ENCODE assay signal across 9 cellular contexts in the genomic region with DNA sequence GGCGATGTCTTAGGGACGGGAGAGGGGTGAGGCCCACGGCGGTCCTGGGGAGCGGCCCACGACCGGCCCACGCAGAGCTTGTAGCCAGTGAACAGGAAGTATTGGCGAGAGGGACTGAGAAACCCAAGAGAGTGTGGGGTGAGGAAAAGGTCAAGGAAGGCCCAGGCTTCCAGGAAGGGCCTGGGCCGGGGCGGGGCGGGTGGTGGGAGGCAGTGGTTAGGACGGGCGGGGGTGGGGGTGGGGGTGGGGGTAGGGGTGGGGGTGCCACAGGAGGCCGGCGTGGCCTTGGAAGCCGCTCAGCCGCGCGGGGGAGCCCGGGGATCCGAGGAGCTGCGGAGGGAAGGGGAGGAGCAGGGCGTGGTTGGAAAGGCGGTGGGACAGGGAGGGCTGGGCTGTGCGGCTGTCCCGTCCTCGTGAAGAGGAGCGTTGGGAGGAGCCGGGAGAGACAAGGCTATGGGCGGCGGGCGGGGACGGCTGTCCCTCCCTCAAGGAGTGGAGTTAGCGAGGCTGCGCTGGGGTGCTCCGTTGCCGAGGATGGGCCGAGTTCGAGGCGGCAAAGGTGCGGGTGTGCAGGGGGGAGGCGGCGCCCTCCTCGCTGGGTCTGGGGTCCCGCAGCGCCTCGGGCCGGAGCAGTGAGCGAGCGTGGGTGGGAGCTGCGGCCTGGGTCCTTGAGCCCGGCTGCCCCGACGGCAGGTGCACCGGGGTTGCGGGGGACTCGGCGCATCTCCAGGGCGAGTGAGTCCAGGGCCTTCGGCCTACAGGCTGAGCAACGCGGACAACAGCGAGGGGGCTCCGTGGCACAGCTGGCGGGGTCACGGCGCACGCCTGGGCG.
DNase-seq lines count a peak whose midpoint lies in the region; ATAC-seq and TF ChIP-seq lines count a peak whose summit lies in the region.
"Had no signal": no experiment of that assay in that cellular context is flagged by ENCODE, and none has a peak within 500 bp of the region (broad histone marks: within the 10 kb centered on the region; RNA-seq: fewer than 3 reads in every experiment).

No MANE protein-coding gene starts in this region.

- peak in 1 of 4 donors; percentile 22 for TF ChIP-seq POLR2A in upper lobe of left lung (IDR thresholded peaks at IDR 0.05)

- H3K36me3 ChIP-seq in upper lobe of left lung: no peaks in the 10 kb centered on the region

- peaks cover 33% of the 10 kb centered on the region for H3K27me3 Mint-ChIP-seq in activated T-cell treated with anti-CD3 and anti-CD28 coated beads, Interleukin-2, amount 50 U/mL, for 72 hours (ENCODE audit: low read depth)
- peaks cover 28% of the 10 kb centered on the region for H3K27me3 Mint-ChIP-seq in activated CD8-positive, alpha-beta T cell treated with anti-CD3 and anti-CD28 coated beads for 36 hours

- H3K4me1 Mint-ChIP-seq in activated T-cell treated with anti-CD3 and anti-CD28 coated beads, Interleukin-2, amount 50 U/mL, for 72 hours (ENCODE audit: low read depth): peaks cover 4% of the 10 kb centered on the region
- H3K4me1 Mint-ChIP-seq in activated CD8-positive, alpha-beta T cell treated with anti-CD3 and anti-CD28 coated beads for 36 hours (ENCODE audit: low read depth): peaks cover 2% of the 10 kb centered on the region

- H3K9me3 Mint-ChIP-seq in activated T-cell treated with anti-CD3 and anti-CD28 coated beads, Interleukin-2, amount 50 U/mL, for 72 hours: no peaks in the 10 kb centered on the region
- peaks cover 1% of the 10 kb centered on the region for H3K9me3 Mint-ChIP-seq in activated CD8-positive, alpha-beta T cell treated with anti-CD3 and anti-CD28 coated beads for 36 hours

- peak overlapping the region; percentile 24 to 64 (median 56) for H3K27ac ChIP-seq in upper lobe of left lung

- WGBS in upper lobe of left lung, 2 donors: 8 to 22% methylated on average over 31 to 49 of the region's 70 CpGs

- CTCF ChIA-PET in activated CD8-positive, alpha-beta T cell treated with anti-CD3 and anti-CD28 coated beads for 36 hours (lab: Charles Lee): no interaction called here

- H3K36me3 Mint-ChIP-seq in activated T-cell treated with anti-CD3 and anti-CD28 coated beads, Interleukin-2, amount 50 U/mL, for 72 hours (ENCODE audit: insufficient read depth in 2 of 2): peaks cover 3 to 4% of the 10 kb centered on the region in 2 donors
- no peaks in the 10 kb centered on the region for H3K36me3 Mint-ChIP-seq in activated CD8-positive, alpha-beta T cell treated with anti-CD3 and anti-CD28 coated beads for 36 hours (ENCODE audit: low read depth)
- H3K36me3 Mint-ChIP-seq: CD4-positive, CD25-positive, alpha-beta regulatory T cell had no signal

- no peak overlapping the region for H3K27ac Mint-ChIP-seq in activated T-cell treated with anti-CD3 and anti-CD28 coated beads, Interleukin-2, amount 50 U/mL, for 72 hours
- H3K27ac Mint-ChIP-seq in activated CD8-positive, alpha-beta T cell treated with anti-CD3 and anti-CD28 coated beads for 36 hours: no peak overlapping the region
- H3K27ac Mint-ChIP-seq: CD4-positive, CD25-positive, alpha-beta regulatory T cell had no signal

- TF ChIP-seq CTCF in upper lobe of left lung (IDR thresholded peaks at IDR 0.05): no peak
- TF ChIP-seq CTCF in activated CD8-positive, alpha-beta T cell treated with anti-CD3 and anti-CD28 coated beads for 36 hours (IDR thresholded peaks at IDR 0.05): no peak

- no peaks in the 10 kb centered on the region for H3K27me3 ChIP-seq in upper lobe of left lung

- DNase-seq in activated T-cell treated with anti-CD3 and anti-CD28 coated beads, Interleukin-2, amount 50 U/mL, for 72 hours: no peak
- DNase-seq in activated T-cell treated with anti-CD3 and anti-CD28 coated beads, Interleukin-2, amount 50 U/mL, for 1 hour: no peak
- peak; percentile 35 for DNase-seq in cerebellum (ENCODE audit: low spot score)
- DNase-seq in medulla oblongata (ENCODE audit: extremely low spot score): peak; percentile 18
- DNase-seq in upper lobe of left lung: peak; percentile 67 to 92
- DNase-seq in activated CD8-positive, alpha-beta T cell treated with anti-CD3 and anti-CD28 coated beads for 36 hours: no peak
- DNase-seq in OCI-M2 (lab: John Stamatoyannopoulos, UW; ENCODE audit: unreplicated experiment): no peak
- DNase-seq: CD4-positive, CD25-positive, alpha-beta regulatory T cell had no signal

- ATAC-seq in activated T-cell treated with anti-CD3 and anti-CD28 coated beads, Interleukin-2, amount 50 U/mL, for 72 hours (replicated peaks in 1 of 2): no peak
- ATAC-seq in upper lobe of left lung (ENCODE audit: low FRiP score in 2 of 2) (peak; percentile 84 to 97), GM21717 (IDR thresholded peaks at IDR 0.05; ENCODE audit: unreplicated experiment) (no peak)
- no peak for ATAC-seq in activated CD8-positive, alpha-beta T cell treated with anti-CD3 and anti-CD28 coated beads for 36 hours

- H3K4me1 ChIP-seq in upper lobe of left lung: peaks cover 0 to 13% (median 5%) of the 10 kb centered on the region in 4 donors

- POLR2A ChIA-PET in activated CD8-positive, alpha-beta T cell treated with anti-CD3 and anti-CD28 coated beads for 36 hours (lab: Charles Lee): no interaction called here

- TF ChIP-seq EP300 in upper lobe of left lung (IDR thresholded peaks at IDR 0.05): no peak

- peak overlapping the region; percentile 69 to 76 for H3K4me3 Mint-ChIP-seq in activated T-cell treated with anti-CD3 and anti-CD28 coated beads, Interleukin-2, amount 50 U/mL, for 72 hours
- no peak overlapping the region for H3K4me3 Mint-ChIP-seq in activated CD8-positive, alpha-beta T cell treated with anti-CD3 and anti-CD28 coated beads for 36 hours

- H3K9me3 ChIP-seq in upper lobe of left lung: no peaks in the 10 kb centered on the region

- intact Hi-C loops in activated CD8-positive, alpha-beta T cell treated with anti-CD3 and anti-CD28 coated beads for 36 hours (cut with micrococcal nuclease): no loop called here

- H3K4me3 ChIP-seq in upper lobe of left lung: peak overlapping the region; percentile 24 to 61 (median 47)

Comparison
In these comparisons a context has a peak if more than half of its experiments do, and no peak if none do; other contexts are left out.
1. ATAC-seq: peak in upper lobe of left lung (2 of 2); none in activated T-cell treated with anti-CD3 and anti-CD28 coated beads, Interleukin-2, amount 50 U/mL, for 72 hours (0 of 2), activated CD8-positive, alpha-beta T cell treated with anti-CD3 and anti-CD28 coated beads for 36 hours (single experiment) and GM21717 (single experiment).
2. DNase-seq: peak in cerebellum (single experiment), medulla oblongata (single experiment) and upper lobe of left lung (2 of 2); none in activated T-cell treated with anti-CD3 and anti-CD28 coated beads, Interleukin-2, amount 50 U/mL, for 72 hours (0 of 2), activated T-cell treated with anti-CD3 and anti-CD28 coated beads, Interleukin-2, amount 50 U/mL, for 1 hour (single experiment), activated CD8-positive, alpha-beta T cell treated with anti-CD3 and anti-CD28 coated beads for 36 hours (single experiment) and OCI-M2 (single experiment).